10 cellular contexts compared by ENCODE assay signal in the genomic region with DNA sequence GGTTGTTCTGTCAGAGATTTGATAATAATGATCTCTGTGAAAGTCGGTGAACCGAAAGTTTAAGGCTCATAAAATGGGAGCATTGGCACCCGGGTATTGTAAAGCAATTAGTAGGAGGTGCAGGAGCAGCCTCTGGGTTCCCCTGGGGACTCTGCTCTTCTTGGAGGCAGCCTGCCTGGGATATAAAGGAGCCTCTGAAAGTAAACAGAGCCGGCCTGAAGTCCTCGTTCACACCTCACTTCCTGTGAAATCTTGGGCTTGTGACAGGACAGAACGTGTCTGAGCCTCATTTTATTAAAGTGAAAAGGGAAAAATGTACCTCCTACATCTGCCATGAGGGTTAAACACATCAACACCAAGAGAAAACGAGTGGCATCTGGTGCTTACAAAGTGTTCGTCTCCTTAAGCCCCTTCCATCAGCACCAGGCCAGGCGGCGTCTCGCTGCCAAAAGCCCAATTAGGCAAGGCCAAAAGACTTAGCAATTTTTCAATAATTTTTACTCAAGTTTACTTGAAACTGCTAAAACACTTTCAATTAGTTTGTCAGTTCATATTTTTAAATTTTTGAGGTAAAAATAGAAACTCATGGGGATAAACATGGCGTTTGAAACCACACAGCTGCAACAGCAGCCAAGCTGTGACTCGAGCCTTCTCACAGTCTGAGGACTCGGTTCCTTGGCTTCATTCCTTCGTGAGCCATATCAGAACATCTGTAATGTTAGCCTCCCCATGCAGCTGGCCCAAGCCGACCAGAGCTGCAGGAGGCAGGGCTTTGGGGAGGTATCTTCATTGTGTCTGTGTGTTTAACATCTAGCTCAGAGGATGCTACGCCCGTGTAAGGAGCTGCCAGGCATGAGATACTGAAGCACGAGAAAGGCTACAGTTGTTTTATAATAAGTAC. TPM values are rescaled to one million over a fixed set of nuclear protein-coding genes. Genes with fewer than 3 reads are reported as not detected.
A peak's percentile ranks its signal among the peaks of the same experiment; 100 is the strongest.
DNase-seq lines count a peak whose midpoint lies in the region; TF ChIP-seq lines count a peak whose summit lies in the region.
"Had no signal": no experiment of that assay in that cellular context is flagged by ENCODE, and none has a peak within 500 bp of the region (broad histone marks: within the 10 kb centered on the region; RNA-seq: fewer than 3 reads in every experiment).

No MANE protein-coding gene starts in this region.

- H3K4me3 ChIP-seq in SJCRH30, result peak overlapping the region; percentile 47
- no peak overlapping the region for H3K4me3 ChIP-seq in left ventricle myocardium inferior
- no peak overlapping the region for H3K4me3 ChIP-seq in thymus (ENCODE audit: low read length)
- H3K4me3 ChIP-seq: upper lobe of right lung had no signal

- intact Hi-C loops in left ventricle myocardium inferior (cut with micrococcal nuclease), result no loop called here

- DNase-seq in NCI-H748 (lab: John Stamatoyannopoulos, UW; ENCODE audit: unreplicated experiment) (peak; percentile 36), NCI-H748 treated with DMSO at 0.1 percent for 48 hours (lab: John Stamatoyannopoulos, UW) (no peak), SJCRH30 (peak; percentile 38 to 61), left ventricle myocardium inferior (peak; percentile 23), AML-193 (lab: John Stamatoyannopoulos, UW) (no peak), amniotic stem cell (lab: John Stamatoyannopoulos, UW) (no peak)
- DNase-seq in stimulated activated naive CD4-positive, alpha-beta T cell treated with Interleukin-2 at 50 U/mL for 16 hours (lab: John Stamatoyannopoulos, UW), result no peak
- DNase-seq: activated CD4-positive, alpha-beta memory T cell treated with anti-CD3 and anti-CD28 coated beads for 36 hours; upper lobe of right lung had no signal

- H3K9me3 ChIP-seq in SJCRH30 (replicated peaks) (no peaks in the 10 kb centered on the region; the same call in 1 of the 2 replicates), left ventricle myocardium inferior (replicated peaks) (no peaks in the 10 kb centered on the region), thymus (ENCODE audit: control insufficient read depth) (no peaks in the 10 kb centered on the region)
- H3K9me3 ChIP-seq: upper lobe of right lung had no signal

- peak overlapping the region; percentile 51 for H3K27ac ChIP-seq in SJCRH30
- peak overlapping the region; percentile 60 for H3K27ac ChIP-seq in left ventricle myocardium inferior (replicated peaks)
- peak overlapping the region; percentile 9 for H3K27ac ChIP-seq in thymus (ENCODE audit: low read depth)
- H3K27ac ChIP-seq: upper lobe of right lung had no signal

- TF ChIP-seq CTCF in left ventricle myocardium inferior (IDR thresholded peaks at IDR 0.05; ENCODE audit: borderline replicate concordance), result no peak

- no peaks in the 10 kb centered on the region for H3K27me3 ChIP-seq in SJCRH30
- no peaks in the 10 kb centered on the region for H3K27me3 ChIP-seq in left ventricle myocardium inferior (ENCODE audit: low read depth)
- H3K27me3 ChIP-seq in thymus (ENCODE audit: control insufficient read depth, insufficient read depth), result no peaks in the 10 kb centered on the region
- H3K27me3 ChIP-seq: upper lobe of right lung had no signal

- H3K36me3 ChIP-seq in SJCRH30 (no peaks in the 10 kb centered on the region), left ventricle myocardium inferior (no peaks in the 10 kb centered on the region), thymus (ENCODE audit: control insufficient read depth, insufficient read depth) (no peaks in the 10 kb centered on the region)
- H3K36me3 ChIP-seq: upper lobe of right lung had no signal

- 80% methylated on average over 19 of the region's 19 CpGs for WGBS in thymus

- H3K4me1 ChIP-seq in SJCRH30 (peaks cover 31% of the 10 kb centered on the region), left ventricle myocardium inferior (peaks cover 28% of the 10 kb centered on the region), thymus (ENCODE audit: control insufficient read depth, insufficient read depth, low read length) (no peaks in the 10 kb centered on the region)

RNA-seq across cellular contexts. Expression of a gene that starts 33.6 kb away (rescaled TPM):
- total RNA-seq in SJCRH30 (2014; rRNA removed; shearing (Covaris generic)), result 0.53 and 0.79 TPM in 2 replicates
- total RNA-seq in left ventricle myocardium inferior, result 5.7 TPM
- polyA plus RNA-seq in thymus, result 1.3 TPM

Comparison
In these comparisons a context has a peak if more than half of its experiments do, and no peak if none do; other contexts are left out.
1. DNase-seq: peak in NCI-H748 (single experiment), SJCRH30 (2 of 2) and left ventricle myocardium inferior (single experiment); none in NCI-H748 treated with DMSO at 0.1 percent for 48 hours (single experiment), stimulated activated naive CD4-positive, alpha-beta T cell treated with Interleukin-2 at 50 U/mL for 16 hours (single experiment), AML-193 (0 of 2) and amniotic stem cell (single experiment).
2. H3K27ac ChIP-seq: peak in every context shown above with its lines; median percentile 60 in left ventricle myocardium inferior; 51 in SJCRH30; 9 in thymus.